Comparison of ENCODE assay signal across 25 cellular contexts in genomic region chr5:67363195-67363594, GRCh38.
"Had no signal": no experiment of that assay in that cellular context is flagged by ENCODE, and none has a peak within 500 bp of the region (broad histone marks: within the 10 kb centered on the region; RNA-seq: fewer than 3 reads in every experiment).

No MANE protein-coding gene starts in this region.

- H3K9me3 Mint-ChIP-seq: activated B cell treated with CpG ODN at 0.5 μM for 24 hours; activated naive CD4-positive, alpha-beta T cell treated with anti-CD3 and anti-CD28 coated beads, Interleukin-2, amount 10 ng/mL, durations not matched to agents 7 days and 5 days; activated naive CD8-positive, alpha-beta T cell treated with anti-CD3 and anti-CD28 coated beads for 36 hours; activated T-cell treated with anti-CD3 and anti-CD28 coated beads, Interleukin-2, amount 50 U/mL, for 4 hours had no signal

- DNase-seq: activated B cell treated with CpG ODN at 0.5 μM for 24 hours; activated CD4-positive, alpha-beta T cell treated with anti-CD3 and anti-CD28 coated beads for 1 hour; activated CD4-positive, alpha-beta T cell treated with anti-CD3 and anti-CD28 coated beads, Interleukin-2, amount 10 ng/mL, durations not matched to agents 24 days and 14 days; activated CD4-positive, alpha-beta T cell treated with anti-CD3 and anti-CD28 coated beads, Interleukin-2, amount 50 U/mL, for 48 hours; activated CD8-positive, alpha-beta memory T cell treated with anti-CD3 and anti-CD28 coated beads, Interleukin-2, amount 10 ng/mL, durations not matched to agents 7 days and 5 days; activated gamma-delta T cell; activated naive CD4-positive, alpha-beta T cell treated with anti-CD3 and anti-CD28 coated beads, Interleukin-2, amount 10 ng/mL, durations not matched to agents 7 days and 5 days; activated naive CD8-positive, alpha-beta T cell treated with anti-CD3 and anti-CD28 coated beads for 36 hours; activated T-cell treated with anti-CD3 and anti-CD28 coated beads, Interleukin-2, amount 50 U/mL, for 4 hours; anterior cingulate cortex; caudate nucleus; Karpas-422; NCI-H1105 treated with DMSO at 0.1 percent for 48 hours; NCI-H146; NCI-H187 treated with DMSO at 0.1 percent for 48 hours; NCI-H2171; NCI-H2227 treated with DMSO at 0.1 percent for 48 hours; NCI-H526; NCI-H774; RPMI8226; SK-N-SH; T-helper 1 cell had no signal

- H3K9me3 ChIP-seq: SK-N-SH had no signal

- H3K4me3 Mint-ChIP-seq: activated B cell treated with CpG ODN at 0.5 μM for 24 hours; activated CD4-positive, alpha-beta T cell treated with anti-CD3 and anti-CD28 coated beads, Interleukin-2, amount 10 ng/mL, durations not matched to agents 24 days and 14 days; activated CD8-positive, alpha-beta memory T cell treated with anti-CD3 and anti-CD28 coated beads, Interleukin-2, amount 10 ng/mL, durations not matched to agents 7 days and 5 days; activated naive CD4-positive, alpha-beta T cell treated with anti-CD3 and anti-CD28 coated beads, Interleukin-2, amount 10 ng/mL, durations not matched to agents 7 days and 5 days; activated naive CD8-positive, alpha-beta T cell treated with anti-CD3 and anti-CD28 coated beads for 36 hours; activated T-cell treated with anti-CD3 and anti-CD28 coated beads, Interleukin-2, amount 50 U/mL, for 4 hours; activated T-helper 17 cell treated with anti-CD3 and anti-CD28 coated beads, Interleukin-2, amount 50 U/mL, for 72 hours had no signal

- H3K27me3 Mint-ChIP-seq: activated naive CD8-positive, alpha-beta T cell treated with anti-CD3 and anti-CD28 coated beads for 36 hours had no signal

- ATAC-seq: activated CD8-positive, alpha-beta memory T cell treated with anti-CD3 and anti-CD28 coated beads, Interleukin-2, amount 10 ng/mL, durations not matched to agents 7 days and 5 days; activated T-cell treated with anti-CD3 and anti-CD28 coated beads, Interleukin-2, amount 50 U/mL, for 4 hours; Panc1; Right ventricle myocardium inferior had no signal

- H3K27ac Mint-ChIP-seq: activated B cell treated with CpG ODN at 0.5 μM for 24 hours; activated CD4-positive, alpha-beta T cell treated with anti-CD3 and anti-CD28 coated beads, Interleukin-2, amount 10 ng/mL, durations not matched to agents 24 days and 14 days; activated CD8-positive, alpha-beta memory T cell treated with anti-CD3 and anti-CD28 coated beads, Interleukin-2, amount 10 ng/mL, durations not matched to agents 7 days and 5 days; activated naive CD4-positive, alpha-beta T cell treated with anti-CD3 and anti-CD28 coated beads, Interleukin-2, amount 10 ng/mL, durations not matched to agents 7 days and 5 days; activated naive CD8-positive, alpha-beta T cell treated with anti-CD3 and anti-CD28 coated beads for 36 hours; activated T-helper 17 cell treated with anti-CD3 and anti-CD28 coated beads, Interleukin-2, amount 50 U/mL, for 72 hours had no signal

- H3K36me3 Mint-ChIP-seq: activated CD8-positive, alpha-beta memory T cell treated with anti-CD3 and anti-CD28 coated beads, Interleukin-2, amount 10 ng/mL, durations not matched to agents 7 days and 5 days; activated naive CD4-positive, alpha-beta T cell treated with anti-CD3 and anti-CD28 coated beads, Interleukin-2, amount 10 ng/mL, durations not matched to agents 7 days and 5 days; activated naive CD8-positive, alpha-beta T cell treated with anti-CD3 and anti-CD28 coated beads for 36 hours had no signal
